33 cellular contexts compared by ENCODE assay signal in genomic region chr6:148893073-148893472, GRCh38.
"Had no signal": no experiment of that assay in that cellular context is flagged by ENCODE, and none has a peak within 500 bp of the region (broad histone marks: within the 10 kb centered on the region; RNA-seq: fewer than 3 reads in every experiment).

No MANE protein-coding gene starts in this region.

- H3K27me3 Mint-ChIP-seq: T-cell had no signal

- FAIRE-seq: RCC 7860 had no signal

- H3K4me3 Mint-ChIP-seq: T-cell had no signal

- ATAC-seq: Panc1, Right ventricle myocardium inferior, SK-N-SH treated with all-trans-retinoic acid at 6 μM for 48 hours, T-cell had no signal

- H3K9me3 ChIP-seq: MG63, SJCRH30 had no signal

- H3K27ac ChIP-seq: PC-9, RWPE1, SJCRH30, SK-N-MC had no signal

- H3K4me3 ChIP-seq: MG63, PC-9, SJCRH30, SK-N-MC had no signal

- H3K27ac Mint-ChIP-seq: T-cell had no signal

- DNase-seq: Kasumi-1, MG63, NCI-H1048, NCI-H1092 treated with DMSO at 0.1 percent for 48 hours, NCI-H1105 treated with DMSO at 0.1 percent for 48 hours, NCI-H1417, NCI-H1436, NCI-H146, NCI-H1694, NCI-H187, NCI-H1930, NCI-H2029 treated with DMSO at 0.1 percent for 48 hours, NCI-H2081 treated with DMSO at 0.1 percent for 48 hours, NCI-H2107, NCI-H2171, NCI-H226, NCI-H446 treated with DMSO at 0.1 percent for 48 hours, NCI-H510A, NCI-H524, NCI-H526, NCI-H69, NCI-H748 treated with DMSO at 0.1 percent for 48 hours, PC-9, SHP77, SIG-M5, SJCRH30, T-cell had no signal

- H2AFZ ChIP-seq: PC-9 had no signal

- H3K4me1 Mint-ChIP-seq: T-cell had no signal

- H3K36me3 Mint-ChIP-seq: T-cell had no signal

- H3K27me3 ChIP-seq: MG63, SJCRH30 had no signal

- H3K36me3 ChIP-seq: MG63, SJCRH30 had no signal

- H3K4me2 ChIP-seq: PC-9 had no signal

- H3K9me3 Mint-ChIP-seq: T-cell had no signal
